In genomic region chr6:116801971-116802370, GRCh38 we compare ENCODE assay signal across 24 cellular contexts. TPM values are rescaled to one million over a fixed set of nuclear protein-coding genes. Genes with fewer than 3 reads are reported as not detected.
A peak's percentile ranks its signal among the peaks of the same experiment; 100 is the strongest.
DNase-seq lines count a peak whose midpoint lies in the region; ATAC-seq, FAIRE-seq and TF ChIP-seq lines count a peak whose summit lies in the region.
"Had no signal": no experiment of that assay in that cellular context is flagged by ENCODE, and none has a peak within 500 bp of the region (broad histone marks: within the 10 kb centered on the region; RNA-seq: fewer than 3 reads in every experiment).

No MANE protein-coding gene starts in this region.

- DNase-seq in NCI-H2029 (lab: John Stamatoyannopoulos, UW) (peak; percentile 45), pancreas (no peak), DMS 273 treated with DMSO at 0.1 percent for 48 hours (lab: John Stamatoyannopoulos, UW) (no peak), epidermal melanocyte (ENCODE audit: insufficient read length, low spot score) (no peak)
- DNase-seq: 8988T; ACHN; AML-193; BE2C; CD4-positive, alpha-beta T cell; CD8-positive, alpha-beta memory T cell; DMS53; DMS79 treated with DMSO at 0.1 percent for 48 hours; GOT3 had no signal

- intact Hi-C loops in pancreas (cut with DNase I) = no loop called here

- H3K9me3 ChIP-seq in pancreas = no peaks in the 10 kb centered on the region
- H3K9me3 ChIP-seq: A549; BE2C; BLaER1 treated with 17β-estradiol and CSF1 and Interleukin-3, amounts not matched to agents 10 nM and 100 nM; HAP-1 had no signal

- no peaks in the 10 kb centered on the region for H3K36me3 ChIP-seq in pancreas
- H3K36me3 ChIP-seq: BE2C; BLaER1 treated with 17β-estradiol and CSF1 and Interleukin-3, amounts not matched to agents 10 nM and 100 nM; HAP-1 had no signal

- no peaks in the 10 kb centered on the region for H3K4me1 ChIP-seq in pancreas
- H3K4me1 ChIP-seq: A549; BE2C; BLaER1 treated with 17β-estradiol and CSF1 and Interleukin-3, amounts not matched to agents 10 nM and 100 nM; HAP-1 had no signal

- TF ChIP-seq CTCF in pancreas (IDR thresholded peaks at IDR 0.05) = no peak

- no peak overlapping the region for H3K4me3 ChIP-seq in pancreas
- H3K4me3 ChIP-seq: A549; BLaER1 treated with 17β-estradiol and CSF1 and Interleukin-3, amounts not matched to agents 10 nM and 100 nM; HAP-1 had no signal

- no peaks in the 10 kb centered on the region for H3K27me3 ChIP-seq in pancreas
- H3K27me3 ChIP-seq: BE2C; BLaER1 treated with 17β-estradiol and CSF1 and Interleukin-3, amounts not matched to agents 10 nM and 100 nM had no signal

- no peak overlapping the region for H3K27ac ChIP-seq in pancreas
- H3K27ac ChIP-seq: A549; BLaER1 treated with 17β-estradiol and CSF1 and Interleukin-3, amounts not matched to agents 10 nM and 100 nM had no signal

- ATAC-seq in pancreas = no peak
- ATAC-seq in activated CD4-positive, CD25-positive, alpha-beta regulatory T cell treated with anti-CD3 and anti-CD28 coated beads, Interleukin-2, amount 50 U/mL, for 24 hours = no peak
- ATAC-seq: A549 had no signal

- FAIRE-seq in endometrium (lab: Jason Lieb, UNC) (peak; percentile 45), pancreas (lab: Jason Lieb, UNC) (peak; percentile 61)
- FAIRE-seq: A549, D721Med, GM12892, H54 had no signal

RNA-seq across cellular contexts. Expression of gene GPRC6A, which starts 26.9 kb away (rescaled TPM):
- total RNA-seq in pancreas = not detected
- polyA plus RNA-seq in pancreas = not detected
- total RNA-seq: CD4-positive, alpha-beta T cell; CD8-positive, alpha-beta memory T cell; Daoy; G401 had no signal
- polyA plus RNA-seq: A549; CD14-positive monocyte; CD8-positive, alpha-beta memory T cell had no signal

RNA-seq across cellular contexts. Expression of gene FAM162B, which starts 36.5 kb away (rescaled TPM):
- 1 to 10 TPM in 1 of 6 donors, under 1 TPM in 5; 0.19 to 1.1 (median 0.38) TPM for total RNA-seq in pancreas
- polyA plus RNA-seq in pancreas = 1 to 10 TPM in 1 of 2 donors, under 1 TPM in 1; 0.95 to 2.1 TPM
- total RNA-seq: CD4-positive, alpha-beta T cell; CD8-positive, alpha-beta memory T cell; G401 had no signal
- polyA plus RNA-seq: CD14-positive monocyte; CD8-positive, alpha-beta memory T cell had no signal
